Comparison of ENCODE assay signal across 8 cellular contexts in the genomic region with DNA sequence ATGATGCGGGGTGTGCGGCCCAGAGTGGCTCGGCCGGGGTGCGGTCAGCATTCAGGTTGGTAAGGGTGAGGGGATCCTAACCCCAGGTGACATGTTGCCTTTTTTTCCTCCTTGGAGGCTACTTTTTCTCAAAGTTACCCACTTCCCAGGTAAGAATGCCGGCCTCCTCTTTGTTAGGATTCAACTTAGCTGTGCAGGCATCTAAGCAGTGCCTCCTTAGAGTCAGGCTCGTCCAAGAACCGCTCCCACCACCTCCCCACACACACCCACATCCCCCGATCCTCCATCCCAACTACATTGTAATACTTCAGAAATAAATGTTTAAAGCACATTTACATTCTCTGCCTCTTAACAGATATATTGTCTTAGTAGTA. TPM values are rescaled to one million over a fixed set of nuclear protein-coding genes. Genes with fewer than 3 reads are reported as not detected.
A peak's percentile ranks its signal among the peaks of the same experiment; 100 is the strongest.
DNase-seq lines count a peak whose midpoint lies in the region; ATAC-seq and TF ChIP-seq lines count a peak whose summit lies in the region.

No MANE protein-coding gene starts in this region.

- POLR2A ChIA-PET in CD4-positive, alpha-beta memory T cell (lab: Charles Lee; ENCODE audit: partially characterized antibody): no interaction called here

- intact Hi-C loops in CD4-positive, alpha-beta memory T cell (cut with micrococcal nuclease): loop anchor here (5.0 kb wide), 1 partner anchor 90 kb away; the partner anchor contains the start of genes CCDC122 and LACC1

- H2AFZ ChIP-seq in MM.1S (ENCODE audit: low read length): peak overlapping the region; percentile 58
- peak overlapping the region; percentile 99 for H2AFZ ChIP-seq in neuronal stem cell (ENCODE audit: low read length)

- peak overlapping the region; percentile 14 for H2AK5ac ChIP-seq in neuronal stem cell (ENCODE audit: low read depth, low read length)

- no peaks in the 10 kb centered on the region for H3K9me2 ChIP-seq in MM.1S (replicated peaks; ENCODE audit: insufficient read depth, low read length)

- H3K4ac ChIP-seq in neuronal stem cell (ENCODE audit: low read length): no peak overlapping the region

- H3K27me3 ChIP-seq in CD4-positive, alpha-beta memory T cell (ENCODE audit: insufficient read depth, low read length): peaks cover 4% of the 10 kb centered on the region
- H3K27me3 ChIP-seq in MM.1S (replicated peaks; ENCODE audit: insufficient read depth, low read length): no peaks in the 10 kb centered on the region
- peaks cover 0 to 2% (median 0%) of the 10 kb centered on the region in 3 experiments for H3K27me3 ChIP-seq in neuronal stem cell (ENCODE audit: control insufficient read depth in 3 of 3, insufficient read depth in 3 of 3, low read depth in 1 of 3, low read length in 3 of 3)

- peak overlapping the region in 1 of 7 donors; percentile 47 for H3K27ac Mint-ChIP-seq in CD4-positive, alpha-beta memory T cell
- H3K27ac Mint-ChIP-seq in effector memory CD8-positive, alpha-beta T cell: no peak overlapping the region

- peak overlapping the region; percentile 89 for H2BK12ac ChIP-seq in neuronal stem cell (ENCODE audit: low read length)

- H4K8ac ChIP-seq in neuronal stem cell (ENCODE audit: low read depth, low read length): no peak overlapping the region

- H3K4me3 Mint-ChIP-seq in CD4-positive, alpha-beta memory T cell: peak overlapping the region; percentile 64 to 82 (median 76)
- peak overlapping the region; percentile 55 to 77 for H3K4me3 Mint-ChIP-seq in effector memory CD8-positive, alpha-beta T cell

- no peaks in the 10 kb centered on the region for H3K36me3 ChIP-seq in CD4-positive, alpha-beta memory T cell (ENCODE audit: insufficient read depth, low read length)
- H3K36me3 ChIP-seq in MM.1S (replicated peaks; ENCODE audit: insufficient read depth, low read length): no peaks in the 10 kb centered on the region
- H3K36me3 ChIP-seq in neuronal stem cell (replicated peaks in 1 of 2; ENCODE audit: control insufficient read depth in 2 of 2, insufficient read depth in 2 of 2, low read length in 2 of 2): no peaks in the 10 kb centered on the region

- peak overlapping the region; percentile 61 for H2BK15ac ChIP-seq in neuronal stem cell (ENCODE audit: low read length)

- CTCF ChIA-PET in CD4-positive, alpha-beta memory T cell (lab: Charles Lee; ENCODE audit: partially characterized antibody): no interaction called here

- H4K91ac ChIP-seq in neuronal stem cell (ENCODE audit: low read depth, low read length, poor library complexity): no peak overlapping the region

- no peak overlapping the region for H2BK120ac ChIP-seq in neuronal stem cell (ENCODE audit: low read depth, low read length)

- peaks cover 0 to 2% (median 0%) of the 10 kb centered on the region in 8 donors for H3K9me3 Mint-ChIP-seq in CD4-positive, alpha-beta memory T cell
- H3K9me3 Mint-ChIP-seq in effector memory CD8-positive, alpha-beta T cell: no peaks in the 10 kb centered on the region

- H3K79me2 ChIP-seq in MM.1S (ENCODE audit: low read length): no peaks in the 10 kb centered on the region

- H3K4me2 ChIP-seq in MM.1S (ENCODE audit: low read depth, low read length) (peak overlapping the region; percentile 76), neuronal stem cell (ENCODE audit: insufficient read depth, low read length, poor library complexity, severe bottlenecking) (peak overlapping the region; percentile 99)

- H3F3A ChIP-seq in MM.1S (ENCODE audit: insufficient read depth, low read length): no peaks in the 10 kb centered on the region

- peak overlapping the region; percentile 34 for H2BK5ac ChIP-seq in neuronal stem cell (ENCODE audit: low read length)

- peak overlapping the region; percentile 92 for H3K18ac ChIP-seq in neuronal stem cell (ENCODE audit: low read length)

- no peaks in the 10 kb centered on the region for H3K36me3 Mint-ChIP-seq in CD4-positive, alpha-beta memory T cell
- H3K36me3 Mint-ChIP-seq in effector memory CD8-positive, alpha-beta T cell (ENCODE audit: insufficient read depth): no peaks in the 10 kb centered on the region

- peaks cover 29 to 30% of the 10 kb centered on the region in 2 donors for H3K27me3 Mint-ChIP-seq in CD4-positive, alpha-beta memory T cell
- peaks cover 32 to 53% of the 10 kb centered on the region in 2 donors for H3K27me3 Mint-ChIP-seq in effector memory CD8-positive, alpha-beta T cell

- 100% methylated on average over 1 of the region's 9 CpGs; no CpG with 5 or more reads in 1 of the 2 donors for WGBS in neuronal stem cell (ENCODE audit: extremely low coverage in 2 of 2, insufficient read length in 2 of 2, insufficient replicate concordance in 1 of 2), 2 donors

- H3K4me3 ChIP-seq in CD4-positive, alpha-beta memory T cell (ENCODE audit: low read length in 2 of 2): no peak overlapping the region
- H3K4me3 ChIP-seq in MM.1S (ENCODE audit: low read length) (peak overlapping the region; percentile 61), neuronal stem cell (ENCODE audit: low read length in 2 of 2) (peak overlapping the region; percentile 76 to 85)

- no peak overlapping the region for H3K14ac ChIP-seq in neuronal stem cell (ENCODE audit: low read length)

- no peaks in the 10 kb centered on the region for H3K9me3 ChIP-seq in CD4-positive, alpha-beta memory T cell (ENCODE audit: control insufficient read depth in 1 of 2, low read length in 2 of 2)
- H3K9me3 ChIP-seq in MM.1S (replicated peaks; ENCODE audit: insufficient read depth, low read length): no peaks in the 10 kb centered on the region
- H3K9me3 ChIP-seq in neuronal stem cell (replicated peaks in 1 of 2; ENCODE audit: control insufficient read depth in 2 of 2, insufficient read depth in 1 of 2, low read depth in 1 of 2, low read length in 2 of 2): no peaks in the 10 kb centered on the region

- peaks cover 6 to 16% (median 13%) of the 10 kb centered on the region in 4 donors for H3K4me1 Mint-ChIP-seq in CD4-positive, alpha-beta memory T cell
- peaks cover 2 to 4% of the 10 kb centered on the region in 2 donors for H3K4me1 Mint-ChIP-seq in effector memory CD8-positive, alpha-beta T cell (ENCODE audit: low read depth in 2 of 2)

- no peak for DNase-seq in CD4-positive, alpha-beta memory T cell
- no peak for DNase-seq in MM.1S
- DNase-seq in effector memory CD8-positive, alpha-beta T cell: no peak
- DNase-seq in neuronal stem cell (ENCODE audit: low spot score): no peak
- no peak for DNase-seq in NCI-H1092 treated with DMSO at 0.1 percent for 48 hours (lab: John Stamatoyannopoulos, UW)
- no peak for DNase-seq in SW 1271 (lab: John Stamatoyannopoulos, UW)

- H3K9ac ChIP-seq in MM.1S (ENCODE audit: low read length) (peak overlapping the region; percentile 23; the same call in 1 of the 2 replicates), neuronal stem cell (ENCODE audit: low read depth, low read length, poor library complexity) (peak overlapping the region; percentile 89)

- no peak for TF ChIP-seq CTCF in MM.1S (IDR thresholded peaks at IDR 0.05; ENCODE audit: low read length)

- peaks cover 6% of the 10 kb centered on the region for H3K4me1 ChIP-seq in CD4-positive, alpha-beta memory T cell (ENCODE audit: insufficient read depth, low read length)
- no peaks in the 10 kb centered on the region for H3K4me1 ChIP-seq in MM.1S (ENCODE audit: low read length)
- peaks cover 6 to 19% of the 10 kb centered on the region in 2 donors for H3K4me1 ChIP-seq in neuronal stem cell (ENCODE audit: control insufficient read depth in 2 of 2, insufficient read depth in 1 of 2, low read depth in 1 of 2, low read length in 2 of 2)

- no peak overlapping the region for H3K27ac ChIP-seq in CD4-positive, alpha-beta memory T cell (ENCODE audit: low read depth, low read length)
- H3K27ac ChIP-seq in MM.1S (ENCODE audit: low read length) (no peak overlapping the region), neuronal stem cell (replicated peaks; ENCODE audit: low read length) (no peak overlapping the region)

- no peaks in the 10 kb centered on the region for H3K79me1 ChIP-seq in neuronal stem cell (ENCODE audit: low read depth, low read length)

- no peak for ATAC-seq in effector memory CD8-positive, alpha-beta T cell (replicated peaks)
- no peak for ATAC-seq in GM19328 (IDR thresholded peaks at IDR 0.05; ENCODE audit: unreplicated experiment)
- no peak for ATAC-seq in HG02884 (IDR thresholded peaks at IDR 0.05; ENCODE audit: unreplicated experiment)

- H4K20me1 ChIP-seq in MM.1S (ENCODE audit: insufficient read depth, low read length): no peaks in the 10 kb centered on the region

- H3K23ac ChIP-seq in neuronal stem cell (ENCODE audit: low read depth, low read length, poor library complexity): no peak overlapping the region

RNA-seq across cellular contexts. Expression of gene ENOX1, which starts 0.7 kb away (rescaled TPM):
- not detected for total RNA-seq in CD4-positive, alpha-beta memory T cell
- not detected for polyA plus RNA-seq in CD4-positive, alpha-beta memory T cell
- 0.93 TPM for polyA plus RNA-seq in neuronal stem cell (2013, experiment 1 of 2)
- polyA plus RNA-seq in neuronal stem cell (2013, experiment 2 of 2): 0.90 TPM

Comparison
In these comparisons a context has a peak if more than half of its experiments do, and no peak if none do; other contexts are left out.
1. H3K4me3 ChIP-seq: peak in MM.1S (single experiment) and neuronal stem cell (2 of 2); none in CD4-positive, alpha-beta memory T cell (0 of 2).